In genomic region chr11:122853971-122854446, GRCh38 we compare ENCODE assay signal across 8 cellular contexts. TPM values are rescaled to one million over a fixed set of nuclear protein-coding genes. Genes with fewer than 3 reads are reported as not detected.
DNase-seq lines count a peak whose midpoint lies in the region; ATAC-seq and TF ChIP-seq lines count a peak whose summit lies in the region.

No MANE protein-coding gene starts in this region.

- no peak overlapping the region for H3K4me3 Mint-ChIP-seq in activated CD4-positive, alpha-beta T cell treated with anti-CD3 and anti-CD28 coated beads, Interleukin-2, amount 10 ng/mL, durations not matched to agents 24 days and 14 days

- H3K36me3 ChIP-seq in HCT116 (ENCODE audit: control insufficient read depth in 1 of 2, insufficient read depth in 2 of 2, low read length in 2 of 2) (no peaks in the 10 kb centered on the region), esophagus squamous epithelium (no peaks in the 10 kb centered on the region), neural cell (ENCODE audit: insufficient read depth, low read length) (no peaks in the 10 kb centered on the region)

- TF ChIP-seq RAD21 in HCT116 (IDR thresholded peaks at IDR 0.05; ENCODE audit: low read depth) = peak; percentile 96
- peak; percentile 91 for TF ChIP-seq RAD21 in neural cell (conservative IDR thresholded peaks at IDR 0.05)

- H3K9ac ChIP-seq in HCT116 (ENCODE audit: low read length) (no peak overlapping the region), neural cell (ENCODE audit: low read length) (no peak overlapping the region)

- RAD21 ChIA-PET in HCT116 (lab: Charles Lee; ENCODE audit: low non-redundant PET in 1 of 2, low total read pairs in 2 of 2, uncharacterized antibody in 2 of 2, unreplicated experiment in 2 of 2) = interaction anchor here (0.6 to 1.5 kb wide), 4 partner anchors 10 to 225 kb away, joined by 3 to 4 read pairs (median 3); no protein-coding TSS in a partner anchor

- intact Hi-C loops in HCT116 (cut with micrococcal nuclease) = loop anchor here (1.0 kb wide), 4 partner anchors 37 to 274 kb away; no protein-coding TSS in a partner anchor
- intact Hi-C loops in activated CD4-positive, alpha-beta T cell treated with anti-CD3 and anti-CD28 coated beads, Interleukin-2, amount 10 ng/mL, durations not matched to agents 24 days and 14 days (cut with micrococcal nuclease) = loop anchor here (1.0 to 10.0 kb wide), 3 partner anchors 199 to 531 kb away; partner anchors contain the start of gene UBASH3B
- intact Hi-C loops in esophagus squamous epithelium (cut with DNase I) = loop anchor here (5.0 kb wide), 2 partner anchors 57 to 222 kb away; no protein-coding TSS in a partner anchor

- no peaks in the 10 kb centered on the region for H3K36me3 Mint-ChIP-seq in activated CD4-positive, alpha-beta T cell treated with anti-CD3 and anti-CD28 coated beads, Interleukin-2, amount 10 ng/mL, durations not matched to agents 24 days and 14 days (ENCODE audit: low read depth)

- H3K4me1 ChIP-seq in HCT116 (ENCODE audit: control insufficient read depth in 1 of 2, insufficient read depth in 2 of 2, low read length in 2 of 2) = peaks cover 8 to 42% of the 10 kb centered on the region in 2 experiments; a peak in 3 of 4 replicates
- H3K4me1 ChIP-seq in esophagus squamous epithelium = peaks cover 0 to 19% (median 0%) of the 10 kb centered on the region in 3 donors

- no peak overlapping the region for H3K27ac ChIP-seq in HCT116 (ENCODE audit: low read depth, low read length)
- no peak overlapping the region for H3K27ac ChIP-seq in esophagus squamous epithelium
- H3K27ac ChIP-seq in neural cell (ENCODE audit: low read length) = peak overlapping the region; percentile 24

- H3K27ac Mint-ChIP-seq in activated CD4-positive, alpha-beta T cell treated with anti-CD3 and anti-CD28 coated beads, Interleukin-2, amount 10 ng/mL, durations not matched to agents 24 days and 14 days = no peak overlapping the region

- H3K27me3 ChIP-seq in HCT116 (ENCODE audit: insufficient read depth, low read length) (no peaks in the 10 kb centered on the region), esophagus squamous epithelium (peaks cover 0 to 5% (median 1%) of the 10 kb centered on the region in 4 donors), neural cell (ENCODE audit: insufficient read depth, low read depth, low read length) (no peaks in the 10 kb centered on the region)

- CTCF ChIA-PET in HCT116 (lab: Charles Lee) = interaction anchor here (0.6 to 4.3 kb wide), 17 partner anchors 9 to 273 kb away, joined by 3 to 37 read pairs (median 8); no protein-coding TSS in a partner anchor

- peaks cover 41% of the 10 kb centered on the region for H3K4me1 Mint-ChIP-seq in activated CD4-positive, alpha-beta T cell treated with anti-CD3 and anti-CD28 coated beads, Interleukin-2, amount 10 ng/mL, durations not matched to agents 24 days and 14 days

- no TSS peak for BruUV-seq in HCT116 (replicated peaks; lab: Mats Ljungman, UMichigan)

- H4K20me1 ChIP-seq in HCT116 (ENCODE audit: insufficient read depth) (no peaks in the 10 kb centered on the region), neural cell (ENCODE audit: insufficient read depth) (no peaks in the 10 kb centered on the region)

- no peaks in the 10 kb centered on the region for H3K9me3 Mint-ChIP-seq in activated CD4-positive, alpha-beta T cell treated with anti-CD3 and anti-CD28 coated beads, Interleukin-2, amount 10 ng/mL, durations not matched to agents 24 days and 14 days

- POLR2A ChIA-PET in HCT116 (lab: Charles Lee) = interaction anchor here (1.3 kb wide), 1 partner anchor 208 kb away, joined by 8 read pairs; the partner anchor contains the start of gene HSPA8

- H3K9me2 ChIP-seq in HCT116 (ENCODE audit: insufficient read depth) (no peaks in the 10 kb centered on the region), neural cell (ENCODE audit: insufficient read depth, low read length) (no peaks in the 10 kb centered on the region)

- H3K4me2 ChIP-seq in HCT116 (ENCODE audit: low read length) (peak overlapping the region; percentile 31), neural cell (ENCODE audit: low read length) (no peak overlapping the region)

- H3K9me3 ChIP-seq in HCT116 (ENCODE audit: control insufficient read depth in 1 of 2, insufficient read depth in 1 of 2, low read depth in 1 of 2, low read length in 2 of 2) = no peaks in the 10 kb centered on the region
- H3K9me3 ChIP-seq in esophagus squamous epithelium = no peaks in the 10 kb centered on the region
- H3K9me3 ChIP-seq in neural cell (ENCODE audit: low read length) = no peaks in the 10 kb centered on the region

- no peaks in the 10 kb centered on the region for H3F3A ChIP-seq in neural cell (ENCODE audit: insufficient read depth, low read length, poor library complexity, severe bottlenecking)

- H3K27me3 Mint-ChIP-seq in activated CD4-positive, alpha-beta T cell treated with anti-CD3 and anti-CD28 coated beads, Interleukin-2, amount 10 ng/mL, durations not matched to agents 24 days and 14 days = peaks cover 17% of the 10 kb centered on the region

- TF ChIP-seq POLR2A in HCT116 (IDR thresholded peaks at IDR 0.05; ENCODE audit: borderline replicate concordance, extremely low read depth, insufficient read depth, insufficient read length) = no peak
- TF ChIP-seq POLR2A in esophagus squamous epithelium (IDR thresholded peaks at IDR 0.05) = no peak

- 32 to 35% methylated on average over 3 of the region's 3 CpGs for WGBS in esophagus squamous epithelium, 2 donors

- no peaks in the 10 kb centered on the region for H3K79me2 ChIP-seq in HCT116 (ENCODE audit: insufficient read depth, low read length)
- H3K79me2 ChIP-seq in neural cell (replicated peaks; ENCODE audit: insufficient read depth, low read length) = no peaks in the 10 kb centered on the region

- H2AFZ ChIP-seq in HCT116 (ENCODE audit: low read depth, low read length, poor library complexity, severe bottlenecking) (peak overlapping the region; percentile 83), neural cell (ENCODE audit: low read depth, low read length) (peak overlapping the region; percentile 87)

- TF ChIP-seq CTCF in HCT116 (IDR thresholded peaks at IDR 0.05 in 2 of 3, conservative IDR thresholded peaks at IDR 0.05 in 1 of 3; ENCODE audit: borderline replicate concordance in 1 of 3, insufficient read depth in 1 of 3, low read depth in 2 of 3, low read length in 2 of 3) (peak; percentile 48 to 96 (median 85)), esophagus squamous epithelium (IDR thresholded peaks at IDR 0.05) (peak; percentile 68 to 83 (median 76)), neural cell (IDR thresholded peaks at IDR 0.05; ENCODE audit: poor library complexity, severe bottlenecking) (peak; percentile 92)

- H3K4me3 ChIP-seq in HCT116 (replicated peaks in 1 of 2; ENCODE audit: low read depth in 1 of 2, low read length in 2 of 2) (no peak overlapping the region), esophagus squamous epithelium (no peak overlapping the region), neural cell (ENCODE audit: low read length) (no peak overlapping the region)

- peak; percentile 69 for ATAC-seq in HCT116
- ATAC-seq in HG03108 (IDR thresholded peaks at IDR 0.05; ENCODE audit: unreplicated experiment) = no peak
- ATAC-seq in GM18909 (IDR thresholded peaks at IDR 0.05; ENCODE audit: poor library complexity, unreplicated experiment) = no peak

- DNase-seq in COLO829 (ENCODE audit: low spot score) = peak; percentile 88
- peak; percentile 84 for DNase-seq in HCT116 (ENCODE audit: low read depth, low spot score)
- peak; percentile 65 for DNase-seq in NCI-H460 (ENCODE audit: extremely low read depth, low read depth)
- DNase-seq in activated CD4-positive, alpha-beta T cell treated with anti-CD3 and anti-CD28 coated beads, Interleukin-2, amount 10 ng/mL, durations not matched to agents 24 days and 14 days = peak; percentile 85
- no peak for DNase-seq in esophagus squamous epithelium (lab: John Stamatoyannopoulos, UW)

- TF ChIP-seq EP300 in neural cell (conservative IDR thresholded peaks at IDR 0.05; ENCODE audit: poor library complexity, severe bottlenecking) = no peak

TF ChIP-seq in HCT116, 20 proteins besides CTCF, POLR2A, EP300 and RAD21 (continues in another document):
- TF ChIP-seq YY1 (IDR thresholded peaks at IDR 0.05; ENCODE audit: extremely low read depth, insufficient replicate concordance, low read depth, low read length) = no peak
- no peak for TF ChIP-seq ZFX (IDR thresholded peaks at IDR 0.05)
- no peak for TF ChIP-seq EZH2phosphoT487 (IDR thresholded peaks at IDR 0.05; ENCODE audit: borderline replicate concordance)
- no peak for TF ChIP-seq ELF1 (IDR thresholded peaks at IDR 0.05; ENCODE audit: borderline replicate concordance, low read depth)
- TF ChIP-seq EZH2 (IDR thresholded peaks at IDR 0.05) = no peak
- no peak for TF ChIP-seq CBX3 (IDR thresholded peaks at IDR 0.05; ENCODE audit: low read depth)
- 0 out of 2 replicates have a peak, but pooled peaks have one; percentile 35 for TF ChIP-seq CEBPB (IDR thresholded peaks at IDR 0.05; ENCODE audit: low read depth)

TF ChIP-seq in neural cell, 6 proteins besides CTCF, POLR2A, EP300 and RAD21 (continues in another document):
- TF ChIP-seq TAF1 (IDR thresholded peaks at IDR 0.05; ENCODE audit: low read depth) = no peak
- no peak for TF ChIP-seq MXI1 (conservative IDR thresholded peaks at IDR 0.05; ENCODE audit: poor library complexity, severe bottlenecking)
- TF ChIP-seq POLR2AphosphoS5 (IDR thresholded peaks at IDR 0.05) = no peak
- peak; percentile 92 for TF ChIP-seq SMC3 (conservative IDR thresholded peaks at IDR 0.05; ENCODE audit: poor library complexity)
- TF ChIP-seq EZH2 (IDR thresholded peaks at IDR 0.05; ENCODE audit: borderline replicate concordance, insufficient read depth, low read length, poor library complexity, severe bottlenecking) = no peak

RNA-seq across cellular contexts. Expression of gene CRTAM, which starts 15.7 kb away (rescaled TPM):
- total RNA-seq in HCT116 (2021; ENCODE audit: unreplicated experiment) (not detected), esophagus squamous epithelium (under 1 TPM in 1 of 4 donors, not detected in 3; 0.19 TPM)
- polyA plus RNA-seq in HCT116 (2012) = not detected in 2 replicates
- not detected in 2 replicates for total RNA-seq in NCI-H460 (2014; rRNA removed; shearing (Covaris generic))
- not detected in 2 replicates for polyA plus RNA-seq in NCI-H460 (2014; cell fraction: nucleus; rRNA removed)
- 3.8 and 4.2 TPM in 2 replicates for total RNA-seq in activated CD4-positive, alpha-beta T cell treated with anti-CD3 and anti-CD28 coated beads, Interleukin-2, amount 10 ng/mL, durations not matched to agents 24 days and 14 days
- not detected in 2 replicates for polyA plus RNA-seq in neural cell
- polyA minus RNA-seq in neural cell = not detected in 2 replicates

RNA-seq across cellular contexts. Expression of gene JHY, which starts 28.6 kb away (rescaled TPM):
- total RNA-seq in HCT116 (2021; ENCODE audit: unreplicated experiment) (4.8 TPM), esophagus squamous epithelium (1 to 10 TPM in 2 of 4 donors, under 1 TPM in 2; 0.91 to 3.4 (median 1.2) TPM)
- 2.1 and 2.5 TPM in 2 replicates for polyA plus RNA-seq in HCT116 (2012)
- total RNA-seq in NCI-H460 (2014; rRNA removed; shearing (Covaris generic)) = 3.1 and 3.2 TPM in 2 replicates
- polyA plus RNA-seq in NCI-H460 (2014; cell fraction: nucleus; rRNA removed) = 0.50 and 1.4 TPM in 2 replicates
- total RNA-seq in activated CD4-positive, alpha-beta T cell treated with anti-CD3 and anti-CD28 coated beads, Interleukin-2, amount 10 ng/mL, durations not matched to agents 24 days and 14 days = 0.95 and 1.1 TPM in 2 replicates
- 0.37 and 1.0 TPM in 2 replicates for polyA plus RNA-seq in neural cell
- polyA minus RNA-seq in neural cell = 1.5 and 1.7 TPM in 2 replicates
